Comparison of ENCODE assay signal across 9 cellular contexts in genomic region chr6:134435814-134436280, GRCh38.
DNase-seq lines count a peak whose midpoint lies in the region; ATAC-seq and TF ChIP-seq lines count a peak whose summit lies in the region.
"Had no signal": no experiment of that assay in that cellular context is flagged by ENCODE, and none has a peak within 500 bp of the region (broad histone marks: within the 10 kb centered on the region; RNA-seq: fewer than 3 reads in every experiment).

No MANE protein-coding gene starts in this region.

- H4K20me1 ChIP-seq in smooth muscle cell (ENCODE audit: low read depth): no peaks in the 10 kb centered on the region

- no peaks in the 10 kb centered on the region for H3K36me3 ChIP-seq in HUES48 (ENCODE audit: control insufficient read depth, insufficient read depth, low read length)
- H3K36me3 ChIP-seq in smooth muscle cell (ENCODE audit: low read depth): no peaks in the 10 kb centered on the region
- H3K36me3 ChIP-seq: heart left ventricle had no signal

- H3K4me3 ChIP-seq in HUES48 (ENCODE audit: low read depth, low read length) (no peak overlapping the region), coronary artery (peak overlapping the region; percentile 33), smooth muscle cell (no peak overlapping the region)

- H3K9ac ChIP-seq in HUES48 (ENCODE audit: low read depth, low read length) (no peak overlapping the region), smooth muscle cell (ENCODE audit: low read depth) (peak overlapping the region; percentile 90)

- no peaks in the 10 kb centered on the region for H3K27me3 ChIP-seq in HUES48 (ENCODE audit: control insufficient read depth, insufficient read depth, low read length)
- no peaks in the 10 kb centered on the region for H3K27me3 ChIP-seq in smooth muscle cell (ENCODE audit: low read depth)
- H3K27me3 ChIP-seq: heart left ventricle had no signal

- peak overlapping the region; percentile 28 for H3K27ac ChIP-seq in HUES48 (ENCODE audit: low read depth, low read length)
- H3K27ac ChIP-seq in coronary artery: no peak overlapping the region
- H3K27ac ChIP-seq in smooth muscle cell (ENCODE audit: low read depth): peak overlapping the region; percentile 94

- peaks cover 6% of the 10 kb centered on the region for H3K4me1 ChIP-seq in HUES48 (ENCODE audit: control insufficient read depth, insufficient read depth, low read length)
- H3K4me1 ChIP-seq in smooth muscle cell (ENCODE audit: low read depth): peaks cover 5% of the 10 kb centered on the region

- H3F3A ChIP-seq in smooth muscle cell (ENCODE audit: low read depth): no peaks in the 10 kb centered on the region

- no peak for TF ChIP-seq CTCF in coronary artery (IDR thresholded peaks at IDR 0.05)
- TF ChIP-seq CTCF in smooth muscle cell (IDR thresholded peaks at IDR 0.05; ENCODE audit: borderline replicate concordance, insufficient read depth, poor library complexity, severe bottlenecking): no peak

- H3K4me2 ChIP-seq in smooth muscle cell: peak overlapping the region; percentile 58

- WGBS in smooth muscle cell (ENCODE audit: low lambda C conversion rate): 57% methylated on average over 3 of the region's 3 CpGs

- H2AFZ ChIP-seq in smooth muscle cell (ENCODE audit: low read depth): peak overlapping the region; percentile 23

- H3K9me3 ChIP-seq in HUES48 (ENCODE audit: control insufficient read depth, insufficient read depth, low read length) (no peaks in the 10 kb centered on the region), smooth muscle cell (replicated peaks; ENCODE audit: low read depth) (no peaks in the 10 kb centered on the region)
- H3K9me3 ChIP-seq: heart left ventricle had no signal

- no peaks in the 10 kb centered on the region for H3K79me2 ChIP-seq in smooth muscle cell (ENCODE audit: low read depth)

- peak; percentile 22 for ATAC-seq in GM19328 (IDR thresholded peaks at IDR 0.05; ENCODE audit: unreplicated experiment)

- DNase-seq in coronary artery (ENCODE audit: low spot score) (no peak), smooth muscle cell (lab: John Stamatoyannopoulos, UW; ENCODE audit: unreplicated experiment) (no peak), MV-4-11 (lab: John Stamatoyannopoulos, UW) (no peak), hypothalamus (lab: John Stamatoyannopoulos, UW) (no peak), putamen (ENCODE audit: low spot score) (no peak)
- DNase-seq: RPMI8226 had no signal

Comparison
In these comparisons a context has a peak if more than half of its experiments do, and no peak if none do; other contexts are left out.
1. H3K27ac ChIP-seq: peak in HUES48 (single experiment) and smooth muscle cell (single experiment); none in coronary artery (0 of 2).